ENCODE assay signal across 8 cellular contexts in the genomic region with DNA sequence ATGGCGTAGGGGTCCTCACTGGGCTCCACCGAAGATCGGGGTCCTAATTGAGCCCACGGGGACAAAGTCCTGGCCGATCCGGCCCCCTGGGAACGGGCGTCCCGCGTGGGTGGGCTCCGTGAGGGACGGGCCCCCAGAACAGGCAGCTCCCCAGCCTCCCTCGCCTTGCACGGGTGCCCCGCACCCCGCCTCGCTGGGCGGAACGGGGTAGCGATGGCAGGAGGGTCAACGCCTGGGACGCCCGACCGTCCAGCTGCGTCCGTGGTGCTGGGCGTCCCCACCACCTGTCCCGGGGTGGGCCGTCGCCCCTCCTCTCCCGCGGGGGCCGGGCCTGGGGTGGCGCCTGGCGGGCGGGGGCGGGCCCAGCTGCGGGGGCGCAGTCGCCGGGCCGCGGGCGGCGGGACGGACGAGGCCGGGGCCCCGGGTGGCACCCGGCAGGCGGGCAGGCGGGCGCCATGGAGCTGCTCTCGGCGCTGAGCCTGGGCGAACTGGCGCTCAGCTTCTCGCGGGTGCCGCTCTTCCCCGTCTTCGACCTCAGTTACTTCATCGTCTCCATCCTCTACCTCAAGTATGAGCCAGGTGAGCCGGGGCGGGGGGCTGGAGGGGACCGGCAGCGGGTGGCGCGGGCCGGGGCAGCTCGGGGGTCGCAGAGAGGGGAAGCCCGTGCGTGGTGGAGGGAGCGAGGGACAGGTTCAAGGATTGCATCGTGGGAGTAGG. TPM values are rescaled to one million over a fixed set of nuclear protein-coding genes. Genes with fewer than 3 reads are reported as not detected.
A peak's percentile ranks its signal among the peaks of the same experiment; 100 is the strongest.
DNase-seq lines count a peak whose midpoint lies in the region; ATAC-seq, FAIRE-seq and TF ChIP-seq lines count a peak whose summit lies in the region.

A gene with protein sequence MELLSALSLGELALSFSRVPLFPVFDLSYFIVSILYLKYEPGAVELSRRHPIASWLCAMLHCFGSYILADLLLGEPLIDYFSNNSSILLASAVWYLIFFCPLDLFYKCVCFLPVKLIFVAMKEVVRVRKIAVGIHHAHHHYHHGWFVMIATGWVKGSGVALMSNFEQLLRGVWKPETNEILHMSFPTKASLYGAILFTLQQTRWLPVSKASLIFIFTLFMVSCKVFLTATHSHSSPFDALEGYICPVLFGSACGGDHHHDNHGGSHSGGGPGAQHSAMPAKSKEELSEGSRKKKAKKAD (plus strand): TSS at position 377 of the 717 bp plus-strand sequence. CDS start 79 bp downstream, at position 456.

- H3K36me3 ChIP-seq in HCT116 (ENCODE audit: control insufficient read depth in 1 of 2, insufficient read depth in 2 of 2, low read length in 2 of 2) (peaks cover 12 to 18% of the 10 kb centered on the region in 2 experiments; a peak in 2 of 4 replicates), left ventricle myocardium inferior (peaks cover 30% of the 10 kb centered on the region), rectal smooth muscle tissue (ENCODE audit: control insufficient read depth, insufficient read depth, low read length) (peaks cover 8% of the 10 kb centered on the region)

- H4K20me1 ChIP-seq in HCT116 (ENCODE audit: insufficient read depth), result peaks cover 4% of the 10 kb centered on the region; the same call in 1 of the 2 replicates

- ATAC-seq in HCT116, result peak; percentile 49
- peak; percentile 1 for ATAC-seq in activated naive CD8-positive, alpha-beta T cell treated with anti-CD3 and anti-CD28 coated beads, Interleukin-2, amount 50 U/mL, for 24 hours

- POLR2A ChIA-PET in HCT116 (lab: Charles Lee) (interaction anchor here (1.3 to 1.5 kb wide), 3 partner anchors 9 to 24 kb away, joined by 5 read pairs; no protein-coding TSS in a partner anchor), RWPE1 (lab: Yijun Ruan, JAX; ENCODE audit: low non-redundant PET) (interaction anchor here (0.9 to 1.4 kb wide), 3 partner anchors 12 to 73 kb away, joined by 3 to 6 read pairs (median 6); no protein-coding TSS in a partner anchor)

- peaks cover 35% of the 10 kb centered on the region for H3K4me1 Mint-ChIP-seq in activated naive CD8-positive, alpha-beta T cell treated with anti-CD3 and anti-CD28 coated beads, Interleukin-2, amount 50 U/mL, for 24 hours

- H3K4me1 ChIP-seq in HCT116 (ENCODE audit: control insufficient read depth in 1 of 2, insufficient read depth in 2 of 2, low read length in 2 of 2), result peaks cover 4 to 21% of the 10 kb centered on the region in 2 experiments
- H3K4me1 ChIP-seq in left ventricle myocardium inferior, result peaks cover 78% of the 10 kb centered on the region
- peaks cover 8% of the 10 kb centered on the region for H3K4me1 ChIP-seq in rectal smooth muscle tissue (ENCODE audit: control insufficient read depth, insufficient read depth, low read length)

- no peaks in the 10 kb centered on the region for H3K27me3 ChIP-seq in HCT116 (ENCODE audit: insufficient read depth, low read length)
- H3K27me3 ChIP-seq in left ventricle myocardium inferior (ENCODE audit: low read depth), result no peaks in the 10 kb centered on the region
- no peaks in the 10 kb centered on the region for H3K27me3 ChIP-seq in rectal smooth muscle tissue (ENCODE audit: control insufficient read depth, insufficient read depth, low read length)

- no peaks in the 10 kb centered on the region for H3K9me3 ChIP-seq in HCT116 (ENCODE audit: control insufficient read depth in 1 of 2, insufficient read depth in 1 of 2, low read depth in 1 of 2, low read length in 2 of 2)
- no peaks in the 10 kb centered on the region for H3K9me3 ChIP-seq in left ventricle myocardium inferior (replicated peaks)

- H3K27ac ChIP-seq in HCT116 (ENCODE audit: low read depth, low read length) (peak within 1 kb of the TSS; percentile 95), RWPE1 (peak within 1 kb of the TSS; percentile 93), left ventricle myocardium inferior (replicated peaks) (peak within 1 kb of the TSS; percentile 98), rectal smooth muscle tissue (ENCODE audit: low read depth, low read length) (peak within 1 kb of the TSS; percentile 94)

- no TSS peak for BruUV-seq in HCT116 (replicated peaks; lab: Mats Ljungman, UMichigan)

- peak within 1 kb of the TSS; percentile 99 for H3K4me2 ChIP-seq in HCT116 (ENCODE audit: low read length)

- peak within 1 kb of the TSS; percentile 91 for H3K9ac ChIP-seq in HCT116 (ENCODE audit: low read length)
- H3K9ac ChIP-seq in rectal smooth muscle tissue (ENCODE audit: low read length), result peak within 1 kb of the TSS; percentile 76

- H3K27me3 Mint-ChIP-seq in activated naive CD8-positive, alpha-beta T cell treated with anti-CD3 and anti-CD28 coated beads, Interleukin-2, amount 50 U/mL, for 24 hours, result peaks cover 8% of the 10 kb centered on the region

- RAD21 ChIA-PET in HCT116 (lab: Charles Lee; ENCODE audit: low non-redundant PET in 1 of 2, low total read pairs in 2 of 2, uncharacterized antibody in 2 of 2, unreplicated experiment in 2 of 2), result no interaction called here

- CTCF ChIA-PET in HCT116 (lab: Charles Lee) (interaction anchor here (1.2 kb wide), 1 partner anchor 13 kb away, joined by 3 read pairs; no protein-coding TSS in a partner anchor), RWPE1 (lab: Yijun Ruan, JAX) (interaction anchor here (0.6 to 1.7 kb wide), 2 partner anchors 54 to 643 kb away, joined by 3 to 7 read pairs; a partner anchor contains a TSS)

- no peaks in the 10 kb centered on the region for H3K9me3 Mint-ChIP-seq in activated naive CD8-positive, alpha-beta T cell treated with anti-CD3 and anti-CD28 coated beads, Interleukin-2, amount 50 U/mL, for 24 hours

- peaks cover 52% of the 10 kb centered on the region for H3K79me2 ChIP-seq in HCT116 (ENCODE audit: insufficient read depth, low read length)

- H3K36me3 Mint-ChIP-seq in activated naive CD8-positive, alpha-beta T cell treated with anti-CD3 and anti-CD28 coated beads, Interleukin-2, amount 50 U/mL, for 24 hours (ENCODE audit: low read depth), result peaks cover 16% of the 10 kb centered on the region

- H3K27ac Mint-ChIP-seq in activated naive CD8-positive, alpha-beta T cell treated with anti-CD3 and anti-CD28 coated beads, Interleukin-2, amount 50 U/mL, for 24 hours, result peak within 1 kb of the TSS; percentile 99

- peak within 1 kb of the TSS; percentile 77 for H2AFZ ChIP-seq in HCT116 (ENCODE audit: low read depth, low read length, poor library complexity, severe bottlenecking)

- peak within 1 kb of the TSS; percentile 99 for H3K4me3 Mint-ChIP-seq in activated naive CD8-positive, alpha-beta T cell treated with anti-CD3 and anti-CD28 coated beads, Interleukin-2, amount 50 U/mL, for 24 hours

- TF ChIP-seq CTCF in HCT116 (IDR thresholded peaks at IDR 0.05 in 2 of 3, conservative IDR thresholded peaks at IDR 0.05 in 1 of 3; ENCODE audit: borderline replicate concordance in 1 of 3, insufficient read depth in 1 of 3, low read depth in 2 of 3, low read length in 2 of 3) (no peak), RWPE1 (conservative IDR thresholded peaks at IDR 0.05; ENCODE audit: low read depth) (no peak), left ventricle myocardium inferior (IDR thresholded peaks at IDR 0.05; ENCODE audit: borderline replicate concordance) (no peak)

- H3K4me3 ChIP-seq in HCT116 (replicated peaks in 1 of 2; ENCODE audit: low read depth in 1 of 2, low read length in 2 of 2) (peak within 1 kb of the TSS; percentile 93 to 94), left ventricle myocardium inferior (peak within 1 kb of the TSS; percentile 83), rectal smooth muscle tissue (ENCODE audit: low read length) (peak within 1 kb of the TSS; percentile 92)

- peak; percentile 14 for TF ChIP-seq POLR2A in HCT116 (IDR thresholded peaks at IDR 0.05; ENCODE audit: borderline replicate concordance, extremely low read depth, insufficient read depth, insufficient read length)

- TF ChIP-seq RAD21 in HCT116 (IDR thresholded peaks at IDR 0.05; ENCODE audit: low read depth), result no peak

- DNase-seq in COLO668 (lab: John Stamatoyannopoulos, UW; ENCODE audit: unreplicated experiment) (peak; percentile 68), HCT116 (ENCODE audit: low read depth, low spot score) (no peak), RWPE1 (ENCODE audit: low spot score) (peak; percentile 55), left ventricle myocardium inferior (peak; percentile 62), retina (no peak), RCC 7860 (ENCODE audit: low spot score) (no peak)
- DNase-seq in activated naive CD8-positive, alpha-beta T cell treated with anti-CD3 and anti-CD28 coated beads, Interleukin-2, amount 50 U/mL, for 24 hours, result peak; percentile 41

- intact Hi-C loops in HCT116 (cut with micrococcal nuclease), result no loop called here
- intact Hi-C loops in left ventricle myocardium inferior (cut with micrococcal nuclease), result no loop called here

- H3K9me2 ChIP-seq in HCT116 (ENCODE audit: insufficient read depth), result no peaks in the 10 kb centered on the region

- FAIRE-seq in RCC 7860 (lab: Jason Lieb, UNC), result no peak

TF ChIP-seq in HCT116, 20 proteins besides CTCF, POLR2A, EP300 and RAD21 (continues in another document):
- no peak for TF ChIP-seq EZH2phosphoT487 (IDR thresholded peaks at IDR 0.05; ENCODE audit: borderline replicate concordance)
- no peak for TF ChIP-seq SP1 (IDR thresholded peaks at IDR 0.05; ENCODE audit: low read depth)
- no peak for TF ChIP-seq ELF1 (IDR thresholded peaks at IDR 0.05; ENCODE audit: borderline replicate concordance, low read depth)
- TF ChIP-seq, protein P1, sequence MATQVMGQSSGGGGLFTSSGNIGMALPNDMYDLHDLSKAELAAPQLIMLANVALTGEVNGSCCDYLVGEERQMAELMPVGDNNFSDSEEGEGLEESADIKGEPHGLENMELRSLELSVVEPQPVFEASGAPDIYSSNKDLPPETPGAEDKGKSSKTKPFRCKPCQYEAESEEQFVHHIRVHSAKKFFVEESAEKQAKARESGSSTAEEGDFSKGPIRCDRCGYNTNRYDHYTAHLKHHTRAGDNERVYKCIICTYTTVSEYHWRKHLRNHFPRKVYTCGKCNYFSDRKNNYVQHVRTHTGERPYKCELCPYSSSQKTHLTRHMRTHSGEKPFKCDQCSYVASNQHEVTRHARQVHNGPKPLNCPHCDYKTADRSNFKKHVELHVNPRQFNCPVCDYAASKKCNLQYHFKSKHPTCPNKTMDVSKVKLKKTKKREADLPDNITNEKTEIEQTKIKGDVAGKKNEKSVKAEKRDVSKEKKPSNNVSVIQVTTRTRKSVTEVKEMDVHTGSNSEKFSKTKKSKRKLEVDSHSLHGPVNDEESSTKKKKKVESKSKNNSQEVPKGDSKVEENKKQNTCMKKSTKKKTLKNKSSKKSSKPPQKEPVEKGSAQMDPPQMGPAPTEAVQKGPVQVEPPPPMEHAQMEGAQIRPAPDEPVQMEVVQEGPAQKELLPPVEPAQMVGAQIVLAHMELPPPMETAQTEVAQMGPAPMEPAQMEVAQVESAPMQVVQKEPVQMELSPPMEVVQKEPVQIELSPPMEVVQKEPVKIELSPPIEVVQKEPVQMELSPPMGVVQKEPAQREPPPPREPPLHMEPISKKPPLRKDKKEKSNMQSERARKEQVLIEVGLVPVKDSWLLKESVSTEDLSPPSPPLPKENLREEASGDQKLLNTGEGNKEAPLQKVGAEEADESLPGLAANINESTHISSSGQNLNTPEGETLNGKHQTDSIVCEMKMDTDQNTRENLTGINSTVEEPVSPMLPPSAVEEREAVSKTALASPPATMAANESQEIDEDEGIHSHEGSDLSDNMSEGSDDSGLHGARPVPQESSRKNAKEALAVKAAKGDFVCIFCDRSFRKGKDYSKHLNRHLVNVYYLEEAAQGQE (IDR thresholded peaks at IDR 0.05; ENCODE audit: low read depth), result no peak
- TF ChIP-seq SRF (IDR thresholded peaks at IDR 0.05; ENCODE audit: low read depth), result no peak

RNA-seq across cellular contexts. Expression of the gene that starts here (rescaled TPM):
- total RNA-seq in HCT116 (2021; ENCODE audit: unreplicated experiment) (9.0 TPM), left ventricle myocardium inferior (44.6 TPM)
- polyA plus RNA-seq in HCT116 (2012), result 9.2 and 10.1 TPM in 2 replicates

Comparison
In these comparisons a context has a peak if more than half of its experiments do, and no peak if none do; other contexts are left out.
1. DNase-seq: peak in COLO668 (single experiment), RWPE1 (single experiment), activated naive CD8-positive, alpha-beta T cell treated with anti-CD3 and anti-CD28 coated beads, Interleukin-2, amount 50 U/mL, for 24 hours (single experiment) and left ventricle myocardium inferior (single experiment); none in HCT116 (single experiment), retina (single experiment) and RCC 7860 (single experiment).
2. Peak in every context shown above with its lines, with median percentiles within 50 percentile points of each other: H3K27ac ChIP-seq and H3K4me3 ChIP-seq.